9 cellular contexts compared by ENCODE assay signal in the genomic region with DNA sequence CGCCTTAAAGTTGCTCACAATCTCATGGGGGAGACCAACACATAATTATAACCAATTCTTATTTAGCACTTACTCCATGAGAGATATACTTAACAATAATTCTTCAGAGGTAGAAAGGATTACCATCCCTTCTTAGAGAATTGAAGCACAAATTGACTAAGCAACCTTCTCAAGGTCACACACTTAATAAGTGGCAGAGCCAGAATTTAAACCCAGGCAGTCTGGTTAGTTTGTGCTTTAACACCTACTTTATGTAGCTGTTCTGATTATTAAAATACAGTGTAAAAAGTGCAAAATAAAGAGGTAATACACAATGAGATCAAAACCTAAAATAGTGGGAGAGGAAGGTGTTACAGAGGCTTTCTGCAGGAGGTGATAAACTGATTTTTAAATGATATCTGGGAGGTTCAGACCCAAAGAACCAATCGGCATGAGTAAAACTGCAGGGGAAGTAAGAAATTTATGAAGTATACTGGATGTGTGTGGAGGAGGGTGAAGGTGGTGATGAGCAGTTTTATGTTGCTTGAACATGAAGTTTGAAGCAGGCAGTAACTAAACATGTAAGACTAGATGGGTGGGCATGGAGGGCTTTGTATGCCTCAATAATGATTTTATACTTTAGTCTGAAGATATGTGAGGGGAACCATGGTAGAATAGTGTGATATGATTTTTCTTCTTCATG. TPM values are rescaled to one million over a fixed set of nuclear protein-coding genes. Genes with fewer than 3 reads are reported as not detected.
DNase-seq lines count a peak whose midpoint lies in the region; ATAC-seq, FAIRE-seq and TF ChIP-seq lines count a peak whose summit lies in the region.
"Had no signal": no experiment of that assay in that cellular context is flagged by ENCODE, and none has a peak within 500 bp of the region (broad histone marks: within the 10 kb centered on the region; RNA-seq: fewer than 3 reads in every experiment).

No MANE protein-coding gene starts in this region.

- peak overlapping the region; percentile 6 for H3K4me3 Mint-ChIP-seq in activated B cell treated with CpG ODN at 0.5 μM for 24 hours

- H3K27ac ChIP-seq in HepG2 (ENCODE audit: extremely low read length, insufficient read depth, low read length) (no peak overlapping the region), right lobe of liver (no peak overlapping the region), left lung (peak overlapping the region; percentile 4 to 68)
- H3K27ac ChIP-seq: vagina had no signal

- WGBS in HepG2 (ENCODE audit: low lambda C conversion rate): 69% methylated on average over 2 of the region's 2 CpGs
- 47% methylated on average over 2 of the region's 2 CpGs for WGBS in right lobe of liver (ENCODE audit: insufficient coverage, low coverage, low lambda C conversion rate, missing lambda C conversion rate)

- ATAC-seq in HepG2 (peak; percentile 17; the same call in 1 of the 3 replicates), right lobe of liver (no peak), activated B cell treated with CpG ODN at 0.5 μM for 24 hours (ENCODE audit: low read depth) (no peak), left lung (no peak), GM19395 (IDR thresholded peaks at IDR 0.05; ENCODE audit: unreplicated experiment) (no peak), GM21447 (IDR thresholded peaks at IDR 0.05; ENCODE audit: unreplicated experiment) (no peak)

- H3K79me2 ChIP-seq in HepG2 (ENCODE audit: insufficient read depth, low read length): peaks cover 92% of the 10 kb centered on the region

- TF ChIP-seq CTCF in HepG2 (CRISPR knock-in tag; IDR thresholded peaks at IDR 0.05) (no peak), right lobe of liver (IDR thresholded peaks at IDR 0.05) (no peak), activated B cell treated with CpG ODN at 0.5 μM for 24 hours (IDR thresholded peaks at IDR 0.05) (no peak), left lung (IDR thresholded peaks at IDR 0.05) (no peak)

- H3K36me3 ChIP-seq in HepG2 (replicated peaks in 1 of 2; ENCODE audit: control insufficient read depth in 1 of 2, insufficient read depth in 2 of 2, low read length in 2 of 2) (no peaks in the 10 kb centered on the region; a peak in 1 of 5 replicates), right lobe of liver (no peaks in the 10 kb centered on the region), left lung (no peaks in the 10 kb centered on the region)
- H3K36me3 ChIP-seq: vagina had no signal

- TF ChIP-seq RAD21 in HepG2 (CRISPR knock-in tag; IDR thresholded peaks at IDR 0.05): no peak

- H3K27me3 Mint-ChIP-seq in activated B cell treated with CpG ODN at 0.5 μM for 24 hours: no peaks in the 10 kb centered on the region

- H3K27me3 ChIP-seq in HepG2 (ENCODE audit: control insufficient read depth in 1 of 2, insufficient read depth in 2 of 2, low read length in 2 of 2) (no peaks in the 10 kb centered on the region; a peak in 1 of 5 replicates), right lobe of liver (no peaks in the 10 kb centered on the region), left lung (no peaks in the 10 kb centered on the region)
- H3K27me3 ChIP-seq: vagina had no signal

- no peaks in the 10 kb centered on the region for H3K9me3 Mint-ChIP-seq in activated B cell treated with CpG ODN at 0.5 μM for 24 hours

- H3K27ac Mint-ChIP-seq in activated B cell treated with CpG ODN at 0.5 μM for 24 hours: peak overlapping the region; percentile 51

- H3K4me1 ChIP-seq in HepG2 (ENCODE audit: insufficient read depth, low read length) (peaks cover 60% of the 10 kb centered on the region), right lobe of liver (peaks cover 0 to 31% (median 4%) of the 10 kb centered on the region in 4 donors), left lung (peaks cover 38 to 78% of the 10 kb centered on the region in 2 donors)

- H3K4me2 ChIP-seq in HepG2 (ENCODE audit: low read depth, low read length): no peak overlapping the region

- TF ChIP-seq POLR2A in HepG2 (IDR thresholded peaks at IDR 0.05; ENCODE audit: insufficient read depth in 1 of 2, low read depth in 2 of 2, low read length in 2 of 2) (no peak), right lobe of liver (IDR thresholded peaks at IDR 0.05) (no peak)

- in situ Hi-C loops in HepG2 (cut with HindIII; ENCODE audit: extremely low pct_ligation_motif_present, low pct_unique_long_range_greater_than_20kb): no loop called here

- peaks cover 21% of the 10 kb centered on the region for H3K36me3 Mint-ChIP-seq in activated B cell treated with CpG ODN at 0.5 μM for 24 hours (ENCODE audit: low read depth)

- POLR2A ChIA-PET in HepG2 (lab: Yijun Ruan, JAX) (interaction anchor here (0.7 to 1.2 kb wide), 2 partner anchors 80 to 123 kb away, joined by 3 to 4 read pairs; a partner anchor contains a TSS), activated B cell treated with CpG ODN at 0.5 μM for 24 hours (lab: Charles Lee) (interaction anchor here (0.6 to 2.0 kb wide), 11 partner anchors 8 to 166 kb away, joined by 3 to 11 read pairs (median 5); a partner anchor contains a TSS)

- H2AFZ ChIP-seq in HepG2 (ENCODE audit: low read length): no peak overlapping the region

- intact Hi-C loops in HepG2 (cut with micrococcal nuclease; ENCODE audit: unreplicated experiment) (no loop called here), right lobe of liver (cut with DNase I) (no loop called here), activated B cell treated with CpG ODN at 0.5 μM for 24 hours (cut with micrococcal nuclease) (no loop called here), left lung (cut with DNase I) (no loop called here)

- no peak for FAIRE-seq in HepG2 (lab: Jason Lieb, UNC)

- CTCF ChIA-PET in HepG2 (lab: Yijun Ruan, JAX; ENCODE audit: low intra/inter-chr PET ratio, low total read pairs): interaction anchor here (1.3 to 2.3 kb wide), 3 partner anchors 31 to 166 kb away, joined by 4 to 10 read pairs (median 8); no protein-coding TSS in a partner anchor
- CTCF ChIA-PET in activated B cell treated with CpG ODN at 0.5 μM for 24 hours (lab: Charles Lee): interaction anchor here (0.7 to 4.6 kb wide), 25 partner anchors 8 to 167 kb away, joined by 3 to 41 read pairs (median 4); a partner anchor contains a TSS

- H3K9me3 ChIP-seq in HepG2 (ENCODE audit: low read length): no peaks in the 10 kb centered on the region
- H3K9me3 ChIP-seq in right lobe of liver: no peaks in the 10 kb centered on the region
- no peaks in the 10 kb centered on the region for H3K9me3 ChIP-seq in left lung
- H3K9me3 ChIP-seq: vagina had no signal

- DNase-seq in HepG2 (ENCODE audit: low spot score): no peak
- DNase-seq in right lobe of liver: no peak
- no peak for DNase-seq in activated B cell treated with CpG ODN at 0.5 μM for 24 hours
- no peak for DNase-seq in left lung
- DNase-seq in middle frontal gyrus (ENCODE audit: extremely low spot score, low spot score): no peak
- no peak for DNase-seq in NCI-H146 (lab: John Stamatoyannopoulos, UW)

- H3K9ac ChIP-seq in HepG2 (ENCODE audit: insufficient read depth, low read depth, low read length): no peak overlapping the region

- H4K20me1 ChIP-seq in HepG2 (ENCODE audit: insufficient read depth, low read length): peaks cover 38% of the 10 kb centered on the region

- H3K4me1 Mint-ChIP-seq in activated B cell treated with CpG ODN at 0.5 μM for 24 hours: peaks cover 91% of the 10 kb centered on the region

- H3K4me3 ChIP-seq in HepG2 (replicated peaks in 1 of 3; ENCODE audit: insufficient read depth in 1 of 3, low read depth in 2 of 3, low read length in 3 of 3) (no peak overlapping the region), right lobe of liver (no peak overlapping the region), left lung (no peak overlapping the region)
- H3K4me3 ChIP-seq: vagina had no signal

- no peak for TF ChIP-seq EP300 in HepG2 (IDR thresholded peaks at IDR 0.05; ENCODE audit: low read depth in 2 of 2, low read length in 2 of 2)
- TF ChIP-seq EP300 in HepG2 (CRISPR knock-in tag; IDR thresholded peaks at IDR 0.05; ENCODE audit: borderline replicate concordance): no peak

- BruUV-seq in HepG2 (replicated peaks; lab: Mats Ljungman, UMichigan): no TSS peak

RNA-seq across cellular contexts. Expression of a gene that starts 5.7 kb away (rescaled TPM):
- 22.6 and 27.7 TPM in 2 replicates for total RNA-seq in HepG2 (2016; rRNA removed; fragmentation: Illumina TruSeq; extraction: Trizol)
- total RNA-seq in HepG2 (2016; cell fraction: cytosol; rRNA removed; fragmentation: Illumina TruSeq; extraction: Trizol; ENCODE audit: low read depth): 4.0 and 4.8 TPM in 2 replicates
- 22.2 and 25.8 TPM in 2 replicates for total RNA-seq in HepG2 (2016; cell fraction: insoluble cytoplasmic fraction; rRNA removed; fragmentation: Illumina TruSeq; extraction: Trizol)
- total RNA-seq in HepG2 (2016; cell fraction: membrane; rRNA removed; fragmentation: Illumina TruSeq; extraction: Trizol): 13.8 and 17.4 TPM in 2 replicates
- 23.2 and 24.3 TPM in 2 replicates for total RNA-seq in HepG2 (2016; cell fraction: nucleus; rRNA removed; fragmentation: Illumina TruSeq; extraction: Trizol)
- 17.4 and 18.8 TPM in 2 replicates for polyA plus RNA-seq in HepG2 (2011; rRNA removed)
- polyA plus RNA-seq in HepG2 (2011; cell fraction: cytosol; rRNA removed): 5.2 and 7.9 TPM in 2 replicates
- polyA plus RNA-seq in HepG2 (2011; cell fraction: nucleus; rRNA removed): 18.2 and 21.1 TPM in 2 replicates
- 13.1 and 13.2 TPM in 2 replicates for polyA plus RNA-seq in HepG2 (2012)
- polyA plus RNA-seq in HepG2 (2016; cell fraction: cytosol; fragmentation: Illumina TruSeq; extraction: Trizol; ENCODE audit: low read depth): 1.8 and 2.7 TPM in 2 replicates
- polyA plus RNA-seq in HepG2 (2016; cell fraction: insoluble cytoplasmic fraction; fragmentation: Illumina TruSeq; extraction: Trizol; ENCODE audit: low read depth): 17.4 and 17.9 TPM in 2 replicates
- polyA plus RNA-seq in HepG2 (2016; cell fraction: membrane; fragmentation: Illumina TruSeq; extraction: Trizol; ENCODE audit: low read depth): 4.9 and 6.5 TPM in 2 replicates
- polyA plus RNA-seq in HepG2 (2016; cell fraction: nucleus; fragmentation: Illumina TruSeq; extraction: Trizol; ENCODE audit: insufficient read depth, low read depth): 40.9 and 42.8 TPM in 2 replicates
- 29.5 and 31.2 TPM in 2 replicates for polyA minus RNA-seq in HepG2 (2011; rRNA and poly(A)+ RNA removed; ENCODE audit: low replicate concordance)
- 12.6 and 12.7 TPM in 2 replicates for polyA minus RNA-seq in HepG2 (2011; cell fraction: cytosol; rRNA and poly(A)+ RNA removed)
- polyA minus RNA-seq in HepG2 (2011; cell fraction: nucleus; rRNA and poly(A)+ RNA removed): 35.3 and 43.6 TPM in 2 replicates
- 10 to 100 TPM; 10.6 to 16.8 (median 14.9) TPM for total RNA-seq in right lobe of liver
- 56.5 and 60.7 TPM in 2 replicates for total RNA-seq in activated B cell treated with CpG ODN at 0.5 μM for 24 hours
- total RNA-seq in left lung: 10 to 100 TPM; 35.5 to 40.2 TPM

RNA-seq across cellular contexts. Expression of a gene that starts 6.6 kb away (rescaled TPM):
- total RNA-seq in HepG2 (2016; rRNA removed; fragmentation: Illumina TruSeq; extraction: Trizol) (3.0 and 3.5 TPM in 2 replicates), right lobe of liver (1 to 10 TPM; 5.5 to 6.2 (median 5.7) TPM), activated B cell treated with CpG ODN at 0.5 μM for 24 hours (20.9 and 29.1 TPM in 2 replicates), left lung (10 to 100 TPM; 10.1 to 11.2 TPM)
- 0.81 and 2.1 TPM in 2 replicates for total RNA-seq in HepG2 (2016; cell fraction: cytosol; rRNA removed; fragmentation: Illumina TruSeq; extraction: Trizol; ENCODE audit: low read depth)
- total RNA-seq in HepG2 (2016; cell fraction: insoluble cytoplasmic fraction; rRNA removed; fragmentation: Illumina TruSeq; extraction: Trizol): 3.5 TPM in 2 replicates
- total RNA-seq in HepG2 (2016; cell fraction: membrane; rRNA removed; fragmentation: Illumina TruSeq; extraction: Trizol): 2.3 TPM in 2 replicates
- total RNA-seq in HepG2 (2016; cell fraction: nucleus; rRNA removed; fragmentation: Illumina TruSeq; extraction: Trizol): 3.4 and 4.6 TPM in 2 replicates
- 7.6 TPM in 2 replicates for polyA plus RNA-seq in HepG2 (2011; rRNA removed)
- polyA plus RNA-seq in HepG2 (2011; cell fraction: cytosol; rRNA removed): 2.7 and 3.0 TPM in 2 replicates
- polyA plus RNA-seq in HepG2 (2011; cell fraction: nucleus; rRNA removed): 9.2 and 10.1 TPM in 2 replicates
- 3.9 and 4.1 TPM in 2 replicates for polyA plus RNA-seq in HepG2 (2012)
- polyA plus RNA-seq in HepG2 (2016; cell fraction: cytosol; fragmentation: Illumina TruSeq; extraction: Trizol; ENCODE audit: low read depth): 0.99 and 1.2 TPM in 2 replicates
- 1.5 and 2.9 TPM in 2 replicates for polyA plus RNA-seq in HepG2 (2016; cell fraction: insoluble cytoplasmic fraction; fragmentation: Illumina TruSeq; extraction: Trizol; ENCODE audit: low read depth)
- 0.98 and 1.2 TPM in 2 replicates for polyA plus RNA-seq in HepG2 (2016; cell fraction: membrane; fragmentation: Illumina TruSeq; extraction: Trizol; ENCODE audit: low read depth)
- polyA plus RNA-seq in HepG2 (2016; cell fraction: nucleus; fragmentation: Illumina TruSeq; extraction: Trizol; ENCODE audit: insufficient read depth, low read depth): 5.7 and 6.7 TPM in 2 replicates
- polyA minus RNA-seq in HepG2 (2011; rRNA and poly(A)+ RNA removed; ENCODE audit: low replicate concordance): 11.5 and 37.3 TPM in 2 replicates
- polyA minus RNA-seq in HepG2 (2011; cell fraction: cytosol; rRNA and poly(A)+ RNA removed): 4.8 and 5.0 TPM in 2 replicates
- polyA minus RNA-seq in HepG2 (2011; cell fraction: nucleus; rRNA and poly(A)+ RNA removed): 12.1 and 14.7 TPM in 2 replicates

RNA-seq across cellular contexts. Expression of a gene that starts 30.3 kb away (rescaled TPM):
- total RNA-seq in HepG2 (2016; rRNA removed; fragmentation: Illumina TruSeq; extraction: Trizol): 0.27 and 0.28 TPM in 2 replicates
- not detected in 2 replicates for total RNA-seq in HepG2 (2016; cell fraction: cytosol; rRNA removed; fragmentation: Illumina TruSeq; extraction: Trizol; ENCODE audit: low read depth)
- 0.17 and 0.37 TPM in 2 replicates for total RNA-seq in HepG2 (2016; cell fraction: insoluble cytoplasmic fraction; rRNA removed; fragmentation: Illumina TruSeq; extraction: Trizol)
- total RNA-seq in HepG2 (2016; cell fraction: membrane; rRNA removed; fragmentation: Illumina TruSeq; extraction: Trizol): 0.21 TPM in 1 of 2 replicates, not detected in the other
- total RNA-seq in HepG2 (2016; cell fraction: nucleus; rRNA removed; fragmentation: Illumina TruSeq; extraction: Trizol): 0.22 and 0.47 TPM in 2 replicates
- 0.15 and 0.16 TPM in 2 replicates for polyA plus RNA-seq in HepG2 (2011; rRNA removed)
- 0.12 and 0.15 TPM in 2 replicates for polyA plus RNA-seq in HepG2 (2011; cell fraction: cytosol; rRNA removed)
- polyA plus RNA-seq in HepG2 (2011; cell fraction: nucleus; rRNA removed): 0.24 and 0.27 TPM in 2 replicates
- polyA plus RNA-seq in HepG2 (2012): 0.24 and 0.32 TPM in 2 replicates
- polyA plus RNA-seq in HepG2 (2016; cell fraction: cytosol; fragmentation: Illumina TruSeq; extraction: Trizol; ENCODE audit: low read depth): not detected in 2 replicates
- polyA plus RNA-seq in HepG2 (2016; cell fraction: insoluble cytoplasmic fraction; fragmentation: Illumina TruSeq; extraction: Trizol; ENCODE audit: low read depth): 0.26 TPM in 1 of 2 replicates, not detected in the other
- not detected in 2 replicates for polyA plus RNA-seq in HepG2 (2016; cell fraction: membrane; fragmentation: Illumina TruSeq; extraction: Trizol; ENCODE audit: low read depth)
- polyA plus RNA-seq in HepG2 (2016; cell fraction: nucleus; fragmentation: Illumina TruSeq; extraction: Trizol; ENCODE audit: insufficient read depth, low read depth): 0.22 TPM in 1 of 2 replicates, not detected in the other
- 0.26 and 8.0 TPM in 2 replicates for polyA minus RNA-seq in HepG2 (2011; rRNA and poly(A)+ RNA removed; ENCODE audit: low replicate concordance)
- 0.18 and 0.30 TPM in 2 replicates for polyA minus RNA-seq in HepG2 (2011; cell fraction: cytosol; rRNA and poly(A)+ RNA removed)
- polyA minus RNA-seq in HepG2 (2011; cell fraction: nucleus; rRNA and poly(A)+ RNA removed): 0.39 and 0.87 TPM in 2 replicates
- 1 to 10 TPM; 1.2 to 9.7 (median 5.0) TPM for total RNA-seq in right lobe of liver
- total RNA-seq in activated B cell treated with CpG ODN at 0.5 μM for 24 hours: 3.8 and 5.4 TPM in 2 replicates
- total RNA-seq in left lung: 10 to 100 TPM; 10.6 to 12.4 TPM

RNA-seq across cellular contexts. Expression of a gene that starts 39.5 kb away (rescaled TPM):
- total RNA-seq in HepG2 (2016; rRNA removed; fragmentation: Illumina TruSeq; extraction: Trizol) (0.11 TPM in 1 of 2 replicates, not detected in the other), right lobe of liver (under 1 TPM in 2 of 6 experiments, not detected in 4; 0.16 to 0.40 TPM), activated B cell treated with CpG ODN at 0.5 μM for 24 hours (not detected in 2 replicates), left lung (1 to 10 TPM in 1 of 2 donors, under 1 TPM in 1; 0.47 to 2.1 TPM)
- total RNA-seq in HepG2 (2016; cell fraction: cytosol; rRNA removed; fragmentation: Illumina TruSeq; extraction: Trizol; ENCODE audit: low read depth): 0.20 and 0.44 TPM in 2 replicates
- 0.19 and 0.21 TPM in 2 replicates for total RNA-seq in HepG2 (2016; cell fraction: insoluble cytoplasmic fraction; rRNA removed; fragmentation: Illumina TruSeq; extraction: Trizol)
- total RNA-seq in HepG2 (2016; cell fraction: membrane; rRNA removed; fragmentation: Illumina TruSeq; extraction: Trizol): 0.31 and 0.34 TPM in 2 replicates
- total RNA-seq in HepG2 (2016; cell fraction: nucleus; rRNA removed; fragmentation: Illumina TruSeq; extraction: Trizol): not detected in 2 replicates
- polyA plus RNA-seq in HepG2 (2011; rRNA removed): 0.14 and 0.17 TPM in 2 replicates
- polyA plus RNA-seq in HepG2 (2011; cell fraction: cytosol; rRNA removed): 0.07 TPM in 1 of 2 replicates, not detected in the other
- 0.17 TPM in 1 of 2 replicates, not detected in the other for polyA plus RNA-seq in HepG2 (2011; cell fraction: nucleus; rRNA removed)
- polyA plus RNA-seq in HepG2 (2012): not detected in 2 replicates
- 0.23 TPM in 1 of 2 replicates, not detected in the other for polyA plus RNA-seq in HepG2 (2016; cell fraction: cytosol; fragmentation: Illumina TruSeq; extraction: Trizol; ENCODE audit: low read depth)
- 0.22 TPM in 1 of 2 replicates, not detected in the other for polyA plus RNA-seq in HepG2 (2016; cell fraction: insoluble cytoplasmic fraction; fragmentation: Illumina TruSeq; extraction: Trizol; ENCODE audit: low read depth)
- polyA plus RNA-seq in HepG2 (2016; cell fraction: membrane; fragmentation: Illumina TruSeq; extraction: Trizol; ENCODE audit: low read depth): 0.30 TPM in 1 of 2 replicates, not detected in the other
- polyA plus RNA-seq in HepG2 (2016; cell fraction: nucleus; fragmentation: Illumina TruSeq; extraction: Trizol; ENCODE audit: insufficient read depth, low read depth): not detected in 2 replicates
- 0.16 and 0.35 TPM in 2 replicates for polyA minus RNA-seq in HepG2 (2011; rRNA and poly(A)+ RNA removed; ENCODE audit: low replicate concordance)
- polyA minus RNA-seq in HepG2 (2011; cell fraction: cytosol; rRNA and poly(A)+ RNA removed): not detected in 2 replicates
- polyA minus RNA-seq in HepG2 (2011; cell fraction: nucleus; rRNA and poly(A)+ RNA removed): not detected in 2 replicates
- total RNA-seq: vagina had no signal

RNA-seq across cellular contexts. Expression of a gene that starts 45.0 kb away (rescaled TPM):
- total RNA-seq in HepG2 (2016; rRNA removed; fragmentation: Illumina TruSeq; extraction: Trizol) (1.5 and 2.1 TPM in 2 replicates), right lobe of liver (1 to 10 TPM in 1 of 6 experiments, under 1 TPM in 5; 0.12 to 1.0 (median 0.30) TPM), activated B cell treated with CpG ODN at 0.5 μM for 24 hours (4.3 and 5.1 TPM in 2 replicates), left lung (1 to 10 TPM; 1.7 to 2.9 TPM)
- total RNA-seq in HepG2 (2016; cell fraction: cytosol; rRNA removed; fragmentation: Illumina TruSeq; extraction: Trizol; ENCODE audit: low read depth): 0.10 and 0.18 TPM in 2 replicates
- total RNA-seq in HepG2 (2016; cell fraction: insoluble cytoplasmic fraction; rRNA removed; fragmentation: Illumina TruSeq; extraction: Trizol): 1.4 and 1.9 TPM in 2 replicates
- total RNA-seq in HepG2 (2016; cell fraction: membrane; rRNA removed; fragmentation: Illumina TruSeq; extraction: Trizol): 0.86 and 0.99 TPM in 2 replicates
- 2.1 TPM in 2 replicates for total RNA-seq in HepG2 (2016; cell fraction: nucleus; rRNA removed; fragmentation: Illumina TruSeq; extraction: Trizol)
- 0.13 and 0.18 TPM in 2 replicates for polyA plus RNA-seq in HepG2 (2011; rRNA removed)
- 0.08 and 0.12 TPM in 2 replicates for polyA plus RNA-seq in HepG2 (2011; cell fraction: cytosol; rRNA removed)
- polyA plus RNA-seq in HepG2 (2011; cell fraction: nucleus; rRNA removed): 0.05 and 0.12 TPM in 2 replicates
- 0.13 and 0.47 TPM in 2 replicates for polyA plus RNA-seq in HepG2 (2012)
- polyA plus RNA-seq in HepG2 (2016; cell fraction: cytosol; fragmentation: Illumina TruSeq; extraction: Trizol; ENCODE audit: low read depth): 0.11 TPM in 2 replicates
- polyA plus RNA-seq in HepG2 (2016; cell fraction: insoluble cytoplasmic fraction; fragmentation: Illumina TruSeq; extraction: Trizol; ENCODE audit: low read depth): 1.3 and 1.5 TPM in 2 replicates
- polyA plus RNA-seq in HepG2 (2016; cell fraction: membrane; fragmentation: Illumina TruSeq; extraction: Trizol; ENCODE audit: low read depth): 0.46 and 0.49 TPM in 2 replicates
- polyA plus RNA-seq in HepG2 (2016; cell fraction: nucleus; fragmentation: Illumina TruSeq; extraction: Trizol; ENCODE audit: insufficient read depth, low read depth): 1.1 and 1.2 TPM in 2 replicates
- polyA minus RNA-seq in HepG2 (2011; rRNA and poly(A)+ RNA removed; ENCODE audit: low replicate concordance): 0.12 and 0.82 TPM in 2 replicates
- 0.30 and 0.35 TPM in 2 replicates for polyA minus RNA-seq in HepG2 (2011; cell fraction: cytosol; rRNA and poly(A)+ RNA removed)
- polyA minus RNA-seq in HepG2 (2011; cell fraction: nucleus; rRNA and poly(A)+ RNA removed): 0.90 and 1.6 TPM in 2 replicates

Comparison
In these comparisons a context has a peak if more than half of its experiments do, and no peak if none do; other contexts are left out.
1. H3K27ac ChIP-seq: peak in left lung (2 of 2); none in HepG2 (single experiment) and right lobe of liver (0 of 3).